In genomic region chr12:105748806-105749600, GRCh38 we compare ENCODE assay signal across 16 cellular contexts.
DNase-seq lines count a peak whose midpoint lies in the region; ATAC-seq and TF ChIP-seq lines count a peak whose summit lies in the region.
"Had no signal": no experiment of that assay in that cellular context is flagged by ENCODE, and none has a peak within 500 bp of the region (broad histone marks: within the 10 kb centered on the region; RNA-seq: fewer than 3 reads in every experiment).

No MANE protein-coding gene starts in this region.

- no CpG with 5 or more reads among the region's 9 CpGs for WGBS in mesendoderm (ENCODE audit: extremely low coverage, insufficient coverage, low lambda C conversion rate)

- H3K4me1 ChIP-seq in adipocyte (ENCODE audit: control insufficient read depth, insufficient read depth, low read length) = peaks cover 5% of the 10 kb centered on the region
- no peaks in the 10 kb centered on the region for H3K4me1 ChIP-seq in mesendoderm (ENCODE audit: control insufficient read depth, low read depth, low read length)

- no peak overlapping the region for H2BK120ac ChIP-seq in mesendoderm (ENCODE audit: low read depth, low read length)

- H3K79me2 ChIP-seq in mesendoderm (ENCODE audit: control insufficient read depth, insufficient read depth, low read length) = no peaks in the 10 kb centered on the region

- no peak overlapping the region for H3K27ac ChIP-seq in mesendoderm (ENCODE audit: low read depth, low read length)
- peak overlapping the region; percentile 25 for H3K27ac ChIP-seq in temporal lobe (ENCODE audit: low read depth, low read length)

- no peak overlapping the region for H4K8ac ChIP-seq in mesendoderm (ENCODE audit: low read depth, low read length)

- H2BK5ac ChIP-seq in mesendoderm (ENCODE audit: low read length) = no peak overlapping the region

- no peaks in the 10 kb centered on the region for H3K9me3 ChIP-seq in adipocyte (ENCODE audit: control insufficient read depth, low read length)
- H3K9me3 ChIP-seq: mucosa of descending colon had no signal

- DNase-seq in adipocyte (ENCODE audit: low read depth) (peak; percentile 60), epithelial cell of esophagus (ENCODE audit: low read depth) (peak; percentile 50), mesendoderm (no peak), DMS53 (lab: John Stamatoyannopoulos, UW) (no peak), NCI-H146 (lab: John Stamatoyannopoulos, UW) (no peak)
- DNase-seq in activated CD4-positive, alpha-beta T cell treated with anti-CD3 and anti-CD28 coated beads, Interleukin-2, amount 50 U/mL, for 1 hour = no peak
- DNase-seq: activated CD4-positive, alpha-beta memory T cell treated with anti-CD3 and anti-CD28 coated beads, Interleukin-2, amount 10 ng/mL, durations not matched to agents 7 days and 5 days; activated naive CD8-positive, alpha-beta T cell treated with anti-CD3 and anti-CD28 coated beads for 36 hours; COR-L47; foreskin melanocyte; mucosa of descending colon; NK-92 treated with Interleukin-12 subunit alpha and Interleukin-12 subunit beta, amount 100 ng/mL, for 24 hours; stimulated activated naive B cell treated with anti-CD40 and anti-IgM and Interleukin-4, amounts not matched to agents 10 μg/mL and 1 μg/mL and 100 μg/mL, for 72 hours; T-helper 1 cell had no signal

- no peaks in the 10 kb centered on the region for H3K79me1 ChIP-seq in mesendoderm (ENCODE audit: low read length)

- no peak overlapping the region for H4K5ac ChIP-seq in mesendoderm (ENCODE audit: low read length)

- no peak overlapping the region for H2BK15ac ChIP-seq in mesendoderm (replicated peaks; ENCODE audit: low read depth)

- no peaks in the 10 kb centered on the region for H3K36me3 ChIP-seq in adipocyte (ENCODE audit: control insufficient read depth, insufficient read depth, low read length, severe bottlenecking)
- H3K36me3 ChIP-seq in mesendoderm (ENCODE audit: control insufficient read depth, insufficient read depth, low read length) = no peaks in the 10 kb centered on the region

- H3K27me3 ChIP-seq in adipocyte (replicated peaks; ENCODE audit: control insufficient read depth, insufficient read depth, low read length) (peaks cover 32% of the 10 kb centered on the region), mesendoderm (ENCODE audit: insufficient read depth, low read length, poor library complexity) (no peaks in the 10 kb centered on the region)

- no peak overlapping the region for H3K4me2 ChIP-seq in mesendoderm (ENCODE audit: low read length)

- no peak overlapping the region for H3K4ac ChIP-seq in mesendoderm (ENCODE audit: low read depth, low read length)

- TF ChIP-seq CTCF in epithelial cell of esophagus (IDR thresholded peaks at IDR 0.05; ENCODE audit: insufficient read depth, low read depth, low read length, missing control alignments) = no peak

- no peak for ATAC-seq in HG02678 (IDR thresholded peaks at IDR 0.05; ENCODE audit: unreplicated experiment)
- ATAC-seq: mucosa of descending colon; stimulated activated naive B cell treated with anti-CD40 and anti-IgM and Interleukin-4, amounts not matched to agents 10 μg/mL and 1 μg/mL and 100 μg/mL, for 72 hours had no signal

- no peak overlapping the region for H3K9ac ChIP-seq in adipocyte (ENCODE audit: low read length)
- H3K9ac ChIP-seq in mesendoderm (ENCODE audit: low read length) = no peak overlapping the region

- H3K4me3 ChIP-seq in adipocyte (ENCODE audit: low read length) (no peak overlapping the region), epithelial cell of esophagus (ENCODE audit: low read length) (no peak overlapping the region), mesendoderm (ENCODE audit: low read length) (no peak overlapping the region)
- H3K4me3 ChIP-seq: mucosa of descending colon had no signal

- H3K18ac ChIP-seq in mesendoderm (ENCODE audit: low read length) = no peak overlapping the region

- H3K23ac ChIP-seq in mesendoderm (ENCODE audit: low read length) = peak overlapping the region; percentile 6

- no peak overlapping the region for H3K56ac ChIP-seq in mesendoderm (ENCODE audit: low read length)

- H2AK5ac ChIP-seq in mesendoderm (ENCODE audit: low read length) = no peak overlapping the region

Comparison
In these comparisons a context has a peak if more than half of its experiments do, and no peak if none do; other contexts are left out.
1. DNase-seq: peak in adipocyte (single experiment) and epithelial cell of esophagus (single experiment); none in mesendoderm (single experiment), DMS53 (single experiment), activated CD4-positive, alpha-beta T cell treated with anti-CD3 and anti-CD28 coated beads, Interleukin-2, amount 50 U/mL, for 1 hour (single experiment) and NCI-H146 (single experiment).